In the genomic region with DNA sequence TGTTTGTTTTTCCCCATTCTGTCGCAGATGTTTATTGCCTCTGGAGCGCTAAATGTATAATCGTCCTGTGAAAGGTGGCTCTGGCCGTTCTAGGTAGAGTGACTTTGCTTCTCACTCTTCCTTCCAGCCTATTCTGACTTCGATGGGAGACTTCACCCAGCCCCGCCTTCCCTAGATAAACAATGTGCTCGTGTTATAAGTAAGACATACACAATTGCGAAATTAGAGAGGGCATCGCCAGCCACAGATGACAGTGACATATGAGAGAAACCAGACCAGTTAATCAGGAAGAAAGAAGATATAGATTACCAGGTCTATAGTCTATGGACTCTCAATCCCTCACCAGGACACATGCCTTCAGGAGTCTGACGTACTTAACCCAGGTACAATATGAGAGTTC, we compare ENCODE assay signal across 13 cellular contexts.
"Had no signal": no experiment of that assay in that cellular context is flagged by ENCODE, and none has a peak within 500 bp of the region (broad histone marks: within the 10 kb centered on the region; RNA-seq: fewer than 3 reads in every experiment).

No MANE protein-coding gene starts in this region.

- H3K27ac ChIP-seq: gastroesophageal sphincter, psoas muscle, sigmoid colon, suprapubic skin, upper lobe of left lung had no signal

- H3K9me3 ChIP-seq: gastroesophageal sphincter, psoas muscle, sigmoid colon, suprapubic skin, upper lobe of left lung had no signal

- ATAC-seq: gastroesophageal sphincter; psoas muscle; stimulated activated naive CD8-positive, alpha-beta T cell treated with anti-CD3 and anti-CD28 coated beads, Interleukin-15, Interleukin-2, amounts not matched to agents 100 U/mL and 50 U/mL, for 24 hours had no signal

- H3K4me1 ChIP-seq: gastroesophageal sphincter, psoas muscle, sigmoid colon, suprapubic skin, upper lobe of left lung had no signal

- H3K36me3 ChIP-seq: gastroesophageal sphincter, sigmoid colon, suprapubic skin, upper lobe of left lung had no signal

- DNase-seq: activated B cell treated with CpG ODN at 0.5 μM for 24 hours; activated CD4-positive, alpha-beta T cell treated with anti-CD3 and anti-CD28 coated beads, Interleukin-2, amount 10 ng/mL, durations not matched to agents 24 days and 14 days; activated naive CD4-positive, alpha-beta T cell treated with anti-CD3 and anti-CD28 coated beads, Interleukin-2, amount 50 U/mL, for 16 hours; effector memory CD4-positive, alpha-beta T cell; hippocampal formation; psoas muscle; sigmoid colon; stimulated activated CD4-positive, alpha-beta T cell treated with anti-CD3 and anti-CD28 coated beads, Interleukin-2, amount 100 ng/mL, for 48 hours; stimulated activated CD8-positive, alpha-beta memory T cell treated with anti-CD3 and anti-CD28 coated beads, Interleukin-4, amount 100 ng/mL, for 48 hours; stimulated activated naive CD8-positive, alpha-beta T cell treated with anti-CD3 and anti-CD28 coated beads, Interleukin-15, Interleukin-2, amounts not matched to agents 100 U/mL and 50 U/mL, for 24 hours; upper lobe of left lung had no signal

- H3K4me3 ChIP-seq: gastroesophageal sphincter, psoas muscle, sigmoid colon, suprapubic skin, upper lobe of left lung had no signal

- H3K27me3 ChIP-seq: gastroesophageal sphincter, sigmoid colon, upper lobe of left lung had no signal
